Comparison of ENCODE assay signal across 2 cellular contexts in genomic region chr3:194574639-194575483, GRCh38.
TF ChIP-seq lines count a peak whose summit lies in the region.

No MANE protein-coding gene starts in this region.

TF ChIP-seq in A549, 52 proteins besides CTCF, POLR2A, EP300 and RAD21 (continued from another document):
- TF ChIP-seq MAFK (IDR thresholded peaks at IDR 0.05; ENCODE audit: partially characterized antibody): peak; percentile 22

TF ChIP-seq in HEK293, 187 proteins besides CTCF, POLR2A, EP300 and RAD21 (continued from another document):
- TF ChIP-seq KLF17 (tag by site-specific recombination; IDR thresholded peaks at IDR 0.05) (no peak), ZNF843 (tag by site-specific recombination; IDR thresholded peaks at IDR 0.05) (no peak), ZNF394 (tag by site-specific recombination; IDR thresholded peaks at IDR 0.05; ENCODE audit: borderline replicate concordance) (peak; percentile 29; the same call in 1 of the 2 replicates)
